ENCODE assay signal across 32 cellular contexts in the genomic region with DNA sequence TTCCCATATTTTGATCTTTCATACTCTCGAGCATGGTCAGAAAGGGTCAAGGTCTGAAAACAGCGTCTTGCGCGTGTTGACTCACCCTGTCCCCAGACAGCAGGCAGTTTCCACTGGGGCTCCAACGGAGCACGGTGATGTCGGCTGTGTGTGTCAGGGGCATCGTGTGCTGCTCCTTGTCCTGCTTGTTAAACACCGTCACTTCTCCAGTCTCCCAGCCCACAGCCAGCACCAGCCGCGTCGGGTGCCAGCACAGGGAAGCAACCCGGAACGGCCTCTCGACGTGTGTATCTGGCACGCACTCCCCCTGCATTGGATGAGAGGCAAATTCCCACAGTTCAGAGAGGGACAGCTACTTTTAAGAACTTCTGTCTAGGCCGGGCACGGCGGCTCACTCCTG.
"Had no signal": no experiment of that assay in that cellular context is flagged by ENCODE, and none has a peak within 500 bp of the region (broad histone marks: within the 10 kb centered on the region; RNA-seq: fewer than 3 reads in every experiment).

No MANE protein-coding gene starts in this region.

- H3K27me3 ChIP-seq: body of pancreas, esophagus muscularis mucosa, foreskin keratinocyte, gastrocnemius medialis had no signal

- H3K27ac ChIP-seq: body of pancreas, esophagus muscularis mucosa, foreskin keratinocyte, gastrocnemius medialis, WERI-Rb-1 had no signal

- H3K4me1 Mint-ChIP-seq: activated B cell treated with CpG ODN at 0.5 μM for 24 hours; activated T-helper 17 cell treated with anti-CD3 and anti-CD28 coated beads, Interleukin-2, amount 50 U/mL, for 72 hours; T-helper 17 cell had no signal

- H3K4me3 Mint-ChIP-seq: activated B cell treated with CpG ODN at 0.5 μM for 24 hours; activated CD8-positive, alpha-beta T cell treated with anti-CD3 and anti-CD28 coated beads for 36 hours; activated naive CD8-positive, alpha-beta T cell; activated T-cell treated with anti-CD3 and anti-CD28 coated beads, Interleukin-2, amount 50 U/mL, for 4 hours; activated T-helper 17 cell treated with anti-CD3 and anti-CD28 coated beads, Interleukin-2, amount 50 U/mL, for 72 hours; effector memory CD8-positive, alpha-beta T cell; T-helper 17 cell; T-helper 2 cell treated with Interferon-gamma antibody and Interleukin-4, amounts not matched to agents 5 μg/mL and 100 μg/mL, for 36 hours had no signal

- ATAC-seq: activated CD4-positive, CD25-positive, alpha-beta regulatory T cell treated with anti-CD3 and anti-CD28 coated beads, Interleukin-2, amount 50 U/mL, for 24 hours; activated CD8-positive, alpha-beta T cell treated with anti-CD3 and anti-CD28 coated beads for 36 hours; activated T-cell treated with anti-CD3 and anti-CD28 coated beads, Interleukin-2, amount 50 U/mL, for 4 hours; activated T-helper 17 cell treated with anti-CD3 and anti-CD28 coated beads, Interleukin-2, amount 50 U/mL, for 72 hours; body of pancreas; effector memory CD8-positive, alpha-beta T cell; foreskin keratinocyte; gastrocnemius medialis; T-helper 17 cell had no signal

- H3K9me3 ChIP-seq: body of pancreas, esophagus muscularis mucosa, gastrocnemius medialis had no signal

- DNase-seq: activated B cell treated with CpG ODN at 0.5 μM for 24 hours; activated CD4-positive, alpha-beta T cell treated with anti-CD3 and anti-CD28 coated beads for 48 hours; activated CD4-positive, alpha-beta T cell treated with anti-CD3 and anti-CD28 coated beads, Interleukin-2, amount 50 U/mL, for 1 hour; activated CD4-positive, alpha-beta T cell treated with anti-CD3 and anti-CD28 coated beads, Interleukin-2, amount 50 U/mL, for 48 hours; activated CD8-positive, alpha-beta memory T cell treated with anti-CD3 and anti-CD28 coated beads for 24 hours; activated CD8-positive, alpha-beta T cell treated with anti-CD3 and anti-CD28 coated beads for 36 hours; activated effector memory CD4-positive, alpha-beta T cell treated with Interleukin-2 at 50 U/mL for 16 hours; activated gamma-delta T cell treated with Interleukin-2 at 50 U/mL for 16 hours; activated naive CD4-positive, alpha-beta T cell treated with anti-CD3 and anti-CD28 coated beads, Interleukin-2, amount 50 U/mL, for 16 hours; activated naive CD4-positive, alpha-beta T cell treated with Interleukin-2 at 50 U/mL for 16 hours; activated T-cell treated with anti-CD3 and anti-CD28 coated beads, Interleukin-2, amount 50 U/mL, for 4 hours; amygdala; aorta; body of pancreas; caudate nucleus; cortex of kidney; dermis blood vessel endothelial cell; effector CD4-positive, alpha-beta T cell; effector memory CD8-positive, alpha-beta T cell; erythroblast; foreskin keratinocyte; gastrocnemius medialis; glutamatergic neuron; T-helper 1 cell; T-helper 17 cell; T1000; WERI-Rb-1 had no signal

- H3K4me3 ChIP-seq: body of pancreas, esophagus muscularis mucosa, gastrocnemius medialis had no signal

- H3K27me3 Mint-ChIP-seq: activated B cell treated with CpG ODN at 0.5 μM for 24 hours; activated CD8-positive, alpha-beta T cell treated with anti-CD3 and anti-CD28 coated beads for 36 hours; activated naive CD8-positive, alpha-beta T cell; activated T-helper 17 cell treated with anti-CD3 and anti-CD28 coated beads, Interleukin-2, amount 50 U/mL, for 72 hours; effector memory CD8-positive, alpha-beta T cell; T-helper 17 cell had no signal

- H3K27ac Mint-ChIP-seq: activated B cell treated with CpG ODN at 0.5 μM for 24 hours; activated CD8-positive, alpha-beta T cell treated with anti-CD3 and anti-CD28 coated beads for 36 hours; activated naive CD8-positive, alpha-beta T cell; activated T-helper 17 cell treated with anti-CD3 and anti-CD28 coated beads, Interleukin-2, amount 50 U/mL, for 72 hours; effector memory CD8-positive, alpha-beta T cell; T-helper 17 cell; T-helper 2 cell treated with Interferon-gamma antibody and Interleukin-4, amounts not matched to agents 5 μg/mL and 100 μg/mL, for 36 hours had no signal

- H3K4me1 ChIP-seq: body of pancreas, esophagus muscularis mucosa, foreskin keratinocyte, gastrocnemius medialis had no signal

- H3K9me3 Mint-ChIP-seq: activated B cell treated with CpG ODN at 0.5 μM for 24 hours; activated CD8-positive, alpha-beta T cell treated with anti-CD3 and anti-CD28 coated beads for 36 hours; activated T-cell treated with anti-CD3 and anti-CD28 coated beads, Interleukin-2, amount 50 U/mL, for 4 hours; activated T-helper 17 cell treated with anti-CD3 and anti-CD28 coated beads, Interleukin-2, amount 50 U/mL, for 72 hours; effector memory CD8-positive, alpha-beta T cell; T-helper 2 cell treated with Interferon-gamma antibody and Interleukin-4, amounts not matched to agents 5 μg/mL and 100 μg/mL, for 36 hours had no signal
